ENCODE assay signal across 9 cellular contexts in the genomic region with DNA sequence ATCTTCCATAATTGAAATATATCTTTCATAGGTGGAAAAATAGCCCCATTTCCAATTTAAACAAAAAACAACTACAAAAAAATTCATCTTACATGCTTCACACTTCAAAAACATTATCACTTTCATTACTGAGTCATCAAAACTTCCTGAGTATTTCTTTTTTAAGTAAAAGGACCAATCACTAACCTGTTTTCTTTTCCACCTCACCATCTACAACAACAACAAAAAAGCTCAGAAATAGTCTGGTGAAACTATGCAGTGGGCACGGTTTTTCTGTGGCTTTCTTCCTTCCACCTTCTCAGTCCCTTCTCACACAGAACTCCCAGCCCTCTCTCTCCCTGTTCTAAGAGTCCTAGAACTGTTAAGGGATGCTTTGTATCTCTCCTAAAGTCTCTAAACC. TPM values are rescaled to one million over a fixed set of nuclear protein-coding genes. Genes with fewer than 3 reads are reported as not detected.
DNase-seq lines count a peak whose midpoint lies in the region; ATAC-seq, FAIRE-seq and TF ChIP-seq lines count a peak whose summit lies in the region.
"Had no signal": no experiment of that assay in that cellular context is flagged by ENCODE, and none has a peak within 500 bp of the region (broad histone marks: within the 10 kb centered on the region; RNA-seq: fewer than 3 reads in every experiment).

No MANE protein-coding gene starts in this region.

- H3K9ac ChIP-seq in H1 (replicated peaks in 1 of 4; ENCODE audit: extremely low read depth in 1 of 4, low read depth in 3 of 4, low read length in 3 of 4): no peak overlapping the region

- H4K8ac ChIP-seq in H1 (ENCODE audit: extremely low read depth, insufficient read depth, low read length): no peak overlapping the region

- H2BK15ac ChIP-seq in H1 (ENCODE audit: low read length): no peak overlapping the region

- no peaks in the 10 kb centered on the region for H4K20me1 ChIP-seq in H1 (replicated peaks in 1 of 2; ENCODE audit: control insufficient read depth in 1 of 2, insufficient read depth in 2 of 2, low read length in 2 of 2)

- FAIRE-seq in H1 (lab: Jason Lieb, UNC): no peak

- CTCF ChIA-PET in H1 (lab: Charles Lee; ENCODE audit: partially characterized antibody) (no interaction called here), Caco-2 (lab: Charles Lee) (no interaction called here)

- no peak for TF ChIP-seq POLR2A in H1 (IDR thresholded peaks at IDR 0.05; ENCODE audit: control extremely low read depth in 1 of 2, low read depth in 2 of 2, low read length in 2 of 2)

- ATAC-seq in GM18867 (IDR thresholded peaks at IDR 0.05; ENCODE audit: unreplicated experiment) (peak; percentile 86), GM21576 (IDR thresholded peaks at IDR 0.05; ENCODE audit: unreplicated experiment) (peak; percentile 87), HG03457 (IDR thresholded peaks at IDR 0.05; ENCODE audit: unreplicated experiment) (peak; percentile 78)

- TF ChIP-seq CTCF in H1 (IDR thresholded peaks at IDR 0.05; ENCODE audit: control extremely low read depth in 1 of 3, insufficient read depth in 1 of 3, low read depth in 1 of 3, low read length in 3 of 3): no peak
- TF ChIP-seq CTCF in Caco-2 (IDR thresholded peaks at IDR 0.05; ENCODE audit: insufficient read depth in 1 of 2, low read depth in 1 of 2, low read length in 1 of 2, severe bottlenecking in 1 of 2, unreplicated experiment in 1 of 2): no peak

- H3K27me3 ChIP-seq in H1 (replicated peaks in 1 of 4; ENCODE audit: control insufficient read depth in 3 of 4, extremely low read depth in 1 of 4, insufficient read depth in 3 of 4, low read length in 3 of 4): no peaks in the 10 kb centered on the region
- no peaks in the 10 kb centered on the region for H3K27me3 ChIP-seq in Caco-2 (replicated peaks; ENCODE audit: control insufficient read depth, insufficient read depth, low read length)

- no peak overlapping the region for H2BK5ac ChIP-seq in H1 (ENCODE audit: low read depth, low read length)

- no peak overlapping the region for H3K4me2 ChIP-seq in H1 (ENCODE audit: insufficient read depth in 1 of 2, low read depth in 2 of 2, low read length in 2 of 2)

- 69% methylated on average over 1 of the region's 1 CpG; no CpG with 5 or more reads in 1 of the 2 experiments for WGBS in H1 (ENCODE audit: extremely low coverage in 1 of 2, insufficient coverage in 1 of 2, insufficient read length in 1 of 2, insufficient replicate concordance in 2 of 2, low coverage in 1 of 2, low lambda C conversion rate in 2 of 2, missing lambda C conversion rate in 1 of 2), 2 experiments

- no peak for TF ChIP-seq RAD21 in H1 (IDR thresholded peaks at IDR 0.05 in 1 of 2, conservative IDR thresholded peaks at IDR 0.05 in 1 of 2; ENCODE audit: low read depth in 2 of 2, low read length in 2 of 2)

- peak overlapping the region; percentile 76; the same call in 1 of the 2 replicates for H2AFZ ChIP-seq in H1 (ENCODE audit: low read length)

- H3K27ac Mint-ChIP-seq in Caco-2 (ENCODE audit: unreplicated experiment): no peak overlapping the region

- H3K36me3 ChIP-seq in H1 (ENCODE audit: control insufficient read depth in 2 of 4, insufficient read depth in 4 of 4, low read length in 3 of 4) (no peaks in the 10 kb centered on the region), Caco-2 (ENCODE audit: control insufficient read depth, insufficient read depth, low read length) (no peaks in the 10 kb centered on the region)

- H4K91ac ChIP-seq in H1 (replicated peaks; ENCODE audit: insufficient read length, low read length): no peak overlapping the region

- no peaks in the 10 kb centered on the region for H3K9me3 ChIP-seq in H1 (ENCODE audit: insufficient read depth in 2 of 2, low read depth in 1 of 2, low read length in 1 of 2)
- H3K9me3 ChIP-seq in Caco-2: no peaks in the 10 kb centered on the region

- no peak overlapping the region for H3K18ac ChIP-seq in H1 (ENCODE audit: extremely low read depth, low read length)

- no peak overlapping the region for H4K5ac ChIP-seq in H1 (ENCODE audit: insufficient read length, low read depth, low read length)

- no peaks in the 10 kb centered on the region for H3K79me1 ChIP-seq in H1 (ENCODE audit: low read depth, low read length)

- no peaks in the 10 kb centered on the region for H3K36me3 Mint-ChIP-seq in Caco-2 (ENCODE audit: insufficient read depth, unreplicated experiment)

- DNase-seq in H1 (ENCODE audit: low read depth in 1 of 2, low spot score in 2 of 2) (no peak), substantia nigra (lab: John Stamatoyannopoulos, UW) (no peak), Caco-2 (no peak), NCI-H2081 treated with DMSO at 0.1 percent for 48 hours (lab: John Stamatoyannopoulos, UW) (no peak), NCI-H345 (lab: John Stamatoyannopoulos, UW) (no peak)
- DNase-seq: activated CD4-positive, alpha-beta T cell treated with anti-CD3 and anti-CD28 coated beads for 4 hours had no signal

- POLR2A ChIA-PET in H1 (lab: Charles Lee; ENCODE audit: partially characterized antibody) (no interaction called here), Caco-2 (lab: Charles Lee) (no interaction called here)

- no peaks in the 10 kb centered on the region for H3K79me2 ChIP-seq in H1 (ENCODE audit: control insufficient read depth in 1 of 2, insufficient read depth in 2 of 2, low read length in 2 of 2)

- no peak overlapping the region for H2BK120ac ChIP-seq in H1 (replicated peaks; ENCODE audit: low read depth, low read length)

- no peak overlapping the region for H3K23ac ChIP-seq in H1 (ENCODE audit: insufficient read length)

- H3K9me3 Mint-ChIP-seq in Caco-2 (ENCODE audit: unreplicated experiment): no peaks in the 10 kb centered on the region

- H3K4ac ChIP-seq in H1 (replicated peaks; ENCODE audit: insufficient read length, low read depth, low read length): no peak overlapping the region

- intact Hi-C loops in Caco-2 (cut with micrococcal nuclease; ENCODE audit: unreplicated experiment): no loop called here

- H3K14ac ChIP-seq in H1 (ENCODE audit: insufficient read length): no peak overlapping the region

- no peak overlapping the region for H3K56ac ChIP-seq in H1 (replicated peaks; ENCODE audit: insufficient read length, low read depth, low read length)

- no peak for TF ChIP-seq EP300 in H1 (IDR thresholded peaks at IDR 0.05; ENCODE audit: borderline replicate concordance in 1 of 2, low read depth in 2 of 2, low read length in 2 of 2)

- H3K27me3 Mint-ChIP-seq in Caco-2 (ENCODE audit: insufficient read depth, unreplicated experiment): no peaks in the 10 kb centered on the region

- H2BK12ac ChIP-seq in H1 (ENCODE audit: low read depth, low read length): no peak overlapping the region

- no peaks in the 10 kb centered on the region for H3K4me1 ChIP-seq in H1 (replicated peaks in 1 of 4; ENCODE audit: control insufficient read depth in 3 of 4, insufficient read depth in 4 of 4, low read length in 3 of 4)
- no peaks in the 10 kb centered on the region for H3K4me1 ChIP-seq in Caco-2

- no peak overlapping the region for H3K27ac ChIP-seq in H1 (ENCODE audit: low read depth, low read length)
- H3K27ac ChIP-seq in substantia nigra (ENCODE audit: low read depth, low read length, poor library complexity, severe bottlenecking): no peak overlapping the region

- H3K23me2 ChIP-seq in H1 (ENCODE audit: low read depth, low read length): no peaks in the 10 kb centered on the region

- no peak overlapping the region for H3K4me3 Mint-ChIP-seq in Caco-2 (ENCODE audit: unreplicated experiment)

- peaks cover 7% of the 10 kb centered on the region for H3K4me1 Mint-ChIP-seq in Caco-2 (ENCODE audit: low read depth, unreplicated experiment)

- no TSS peak for BruUV-seq in Caco-2 (replicated peaks; lab: Mats Ljungman, UMichigan)

- no peak overlapping the region for H3K4me3 ChIP-seq in H1 (ENCODE audit: extremely low read depth in 1 of 4, insufficient read depth in 2 of 4, low read depth in 3 of 4, low read length in 4 of 4)
- no peak overlapping the region for H3K4me3 ChIP-seq in Caco-2 (ENCODE audit: low read depth, low read length)

- no peak overlapping the region for H2AK5ac ChIP-seq in H1 (ENCODE audit: low read depth, low read length)

- no peak overlapping the region for H2BK20ac ChIP-seq in H1 (ENCODE audit: low read length)

TF ChIP-seq in H1, 55 proteins besides CTCF, POLR2A, EP300 and RAD21 (continues in another document):
- no peak for TF ChIP-seq KDM5A (IDR thresholded peaks at IDR 0.05; ENCODE audit: low read length)

RNA-seq across cellular contexts. Expression of a gene that starts 20.3 kb away (rescaled TPM):
- total RNA-seq in H1 (2021; fragmentation: NEBNext Ultra II Directional; extraction: Animal tissue kit (Norgen Biotek cat#: 25700)): 42.0 and 46.8 TPM in 2 replicates
- 7.4 and 8.0 TPM in 2 replicates for polyA plus RNA-seq in H1 (2011; rRNA removed)
- polyA plus RNA-seq in H1 (2011; cell fraction: cytosol; rRNA removed): 10.7 TPM
- polyA plus RNA-seq in H1 (2011; cell fraction: nucleus; rRNA removed): 18.1 TPM
- polyA plus RNA-seq in H1 (2012, experiment 1 of 2): 16.8 to 23.1 TPM (median 21.9 TPM) in 4 replicates
- 3.9 TPM for polyA plus RNA-seq in H1 (2012, experiment 2 of 2)
- 29.1 TPM for polyA plus RNA-seq in H1 (2013, experiment 1 of 2)
- polyA plus RNA-seq in H1 (2013, experiment 2 of 2): 27.4 TPM
- 19.4 and 27.7 TPM in 2 replicates for polyA minus RNA-seq in H1 (2011; rRNA and poly(A)+ RNA removed)
- polyA minus RNA-seq in H1 (2011; cell fraction: cytosol; rRNA and poly(A)+ RNA removed): 15.3 TPM
- polyA minus RNA-seq in H1 (2011; cell fraction: nucleus; rRNA and poly(A)+ RNA removed): 39.4 TPM
- total RNA-seq in Caco-2 (2022): 21.4 and 22.4 TPM in 2 replicates
